Comparison of ENCODE assay signal across 17 cellular contexts in the genomic region with DNA sequence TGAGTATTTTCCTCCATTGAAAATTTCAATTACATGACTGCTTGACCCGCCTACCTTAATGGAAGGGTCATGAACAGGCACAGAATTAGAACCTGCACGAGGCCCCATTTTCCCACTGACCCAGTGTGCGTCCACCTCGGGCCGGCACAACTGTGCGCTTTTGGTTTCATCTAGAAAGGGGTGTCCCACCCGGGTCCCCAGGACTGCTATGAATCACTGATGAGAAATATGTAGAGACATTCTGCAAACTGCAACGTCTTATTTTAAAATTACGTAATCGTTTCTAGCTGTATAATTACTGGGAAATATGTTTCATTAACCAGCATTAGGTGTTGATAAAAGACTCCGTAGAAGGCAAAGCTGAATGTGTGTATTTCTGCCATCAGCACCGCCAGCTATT.
A peak's percentile ranks its signal among the peaks of the same experiment; 100 is the strongest.
DNase-seq lines count a peak whose midpoint lies in the region; ATAC-seq and TF ChIP-seq lines count a peak whose summit lies in the region.
"Had no signal": no experiment of that assay in that cellular context is flagged by ENCODE, and none has a peak within 500 bp of the region (broad histone marks: within the 10 kb centered on the region; RNA-seq: fewer than 3 reads in every experiment).

No MANE protein-coding gene starts in this region.

- H4K8ac ChIP-seq in mesenchymal stem cell (ENCODE audit: low read length) = no peak overlapping the region

- no peak overlapping the region for H3K27ac Mint-ChIP-seq in endodermal cell
- H3K27ac Mint-ChIP-seq: CD4-positive, alpha-beta memory T cell; HFFc6 had no signal

- no peak overlapping the region for H3K4me3 ChIP-seq in endodermal cell (ENCODE audit: low read length)
- no peak overlapping the region for H3K4me3 ChIP-seq in osteoblast (ENCODE audit: insufficient read depth, low read length)
- no peak overlapping the region for H3K4me3 ChIP-seq in mesenchymal stem cell (ENCODE audit: insufficient read depth in 1 of 2, low read depth in 1 of 2, low read length in 2 of 2)
- H3K4me3 ChIP-seq: HAP-1 had no signal

- H3K4me1 ChIP-seq in endodermal cell (ENCODE audit: control insufficient read depth, insufficient read depth, low read length) (no peaks in the 10 kb centered on the region), osteoblast (ENCODE audit: insufficient read depth, low read length) (no peaks in the 10 kb centered on the region), mesenchymal stem cell (ENCODE audit: control insufficient read depth, insufficient read depth, low read depth, low read length) (no peaks in the 10 kb centered on the region)
- H3K4me1 ChIP-seq: HAP-1 had no signal

- H4K20me1 ChIP-seq in osteoblast (ENCODE audit: insufficient read depth, low read length) = no peaks in the 10 kb centered on the region

- H2AK5ac ChIP-seq in mesenchymal stem cell (ENCODE audit: low read length, severe bottlenecking) = no peak overlapping the region

- H2AFZ ChIP-seq in osteoblast (ENCODE audit: low read length) = no peak overlapping the region
- no peak overlapping the region for H2AFZ ChIP-seq in mesenchymal stem cell (ENCODE audit: low read depth, low read length)

- H4K91ac ChIP-seq in mesenchymal stem cell (ENCODE audit: low read length) = no peak overlapping the region

- no peak overlapping the region for H3K4ac ChIP-seq in mesenchymal stem cell (ENCODE audit: low read depth in 1 of 2, low read length in 2 of 2)

- H3K9me3 Mint-ChIP-seq in endodermal cell = no peaks in the 10 kb centered on the region

- H3K27ac ChIP-seq in endodermal cell (ENCODE audit: low read depth, low read length) (no peak overlapping the region), osteoblast (ENCODE audit: low read depth, low read length) (no peak overlapping the region), mesenchymal stem cell (ENCODE audit: low read length, poor library complexity, severe bottlenecking) (no peak overlapping the region)

- H3K4me2 ChIP-seq in osteoblast (ENCODE audit: insufficient read depth, low read length) = no peak overlapping the region
- H3K4me2 ChIP-seq in mesenchymal stem cell (ENCODE audit: low read length, poor library complexity, severe bottlenecking) = no peak overlapping the region

- H3K4me1 Mint-ChIP-seq in endodermal cell = peaks cover 9% of the 10 kb centered on the region

- 81 to 85% methylated on average over 12 of the region's 12 CpGs for WGBS in endodermal cell (ENCODE audit: insufficient coverage in 1 of 2, insufficient read length in 1 of 2), 2 experiments
- WGBS in mesenchymal stem cell = 81% methylated on average over 11 of the region's 12 CpGs

- no peak for ATAC-seq in Right ventricle myocardium inferior
- ATAC-seq in GM19395 (IDR thresholded peaks at IDR 0.05; ENCODE audit: unreplicated experiment) = no peak

- H3K9me3 ChIP-seq in endodermal cell (ENCODE audit: control insufficient read depth, low read length) (peaks cover 76% of the 10 kb centered on the region), osteoblast (ENCODE audit: low read depth, low read length) (peaks cover 4% of the 10 kb centered on the region), mesenchymal stem cell (ENCODE audit: control insufficient read depth, low read length) (peaks cover 8% of the 10 kb centered on the region)
- H3K9me3 ChIP-seq: HAP-1 had no signal

- H3K79me1 ChIP-seq in mesenchymal stem cell (replicated peaks; ENCODE audit: low read length, poor library complexity, severe bottlenecking) = no peaks in the 10 kb centered on the region

- no peak overlapping the region for H3K9ac ChIP-seq in endodermal cell (ENCODE audit: extremely low read depth, low read length, poor library complexity, severe bottlenecking)
- no peak overlapping the region for H3K9ac ChIP-seq in mesenchymal stem cell (ENCODE audit: low read length)

- no peak overlapping the region for H3K14ac ChIP-seq in mesenchymal stem cell (ENCODE audit: low read length in 2 of 2)

- no peaks in the 10 kb centered on the region for H3K79me2 ChIP-seq in osteoblast (ENCODE audit: insufficient read depth, low read length)

- no peak overlapping the region for H2BK5ac ChIP-seq in mesenchymal stem cell (ENCODE audit: low read depth, low read length, poor library complexity, severe bottlenecking)

- no peak overlapping the region for H2BK15ac ChIP-seq in mesenchymal stem cell (ENCODE audit: low read depth, poor library complexity, severe bottlenecking)

- peaks cover 6% of the 10 kb centered on the region for H3K27me3 Mint-ChIP-seq in endodermal cell (ENCODE audit: insufficient read depth)

- H2BK12ac ChIP-seq in mesenchymal stem cell (ENCODE audit: low read length in 2 of 2) = no peak overlapping the region

- no peaks in the 10 kb centered on the region for H3K36me3 ChIP-seq in endodermal cell (ENCODE audit: control insufficient read depth, insufficient read depth, low read length)
- H3K36me3 ChIP-seq in osteoblast (ENCODE audit: insufficient read depth, low read length) = no peaks in the 10 kb centered on the region
- H3K36me3 ChIP-seq in mesenchymal stem cell (ENCODE audit: control insufficient read depth in 1 of 2, insufficient read depth in 2 of 2, low read depth in 1 of 2, low read length in 2 of 2) = no peaks in the 10 kb centered on the region
- H3K36me3 ChIP-seq: HAP-1 had no signal

- H3K27me3 ChIP-seq in endodermal cell (ENCODE audit: control insufficient read depth, insufficient read depth, low read length, poor library complexity, severe bottlenecking) = no peaks in the 10 kb centered on the region
- H3K27me3 ChIP-seq in osteoblast (ENCODE audit: insufficient read depth, low read length) = no peaks in the 10 kb centered on the region
- H3K27me3 ChIP-seq in mesenchymal stem cell (ENCODE audit: control insufficient read depth in 1 of 2, insufficient read depth in 1 of 2, low read length in 2 of 2) = no peaks in the 10 kb centered on the region

- no peak overlapping the region for H3K4me3 Mint-ChIP-seq in endodermal cell
- H3K4me3 Mint-ChIP-seq: CD4-positive, alpha-beta memory T cell; HFFc6 had no signal

- TF ChIP-seq CTCF in endodermal cell (conservative IDR thresholded peaks at IDR 0.05) = no peak
- TF ChIP-seq CTCF in osteoblast (IDR thresholded peaks at IDR 0.05; ENCODE audit: extremely low read depth, low read depth, low read length) = no peak

- H2BK120ac ChIP-seq in mesenchymal stem cell (ENCODE audit: low read depth, low read length) = no peak overlapping the region

- peak; percentile 19 for DNase-seq in cardiac septum (ENCODE audit: low spot score)
- DNase-seq in Right ventricle myocardium inferior (ENCODE audit: missing footprints) = no peak
- peak; percentile 16 for DNase-seq in endodermal cell
- DNase-seq in mesenteric fat pad (ENCODE audit: low spot score) = peak; percentile 45
- DNase-seq in osteoblast (ENCODE audit: insufficient read length, low spot score, missing footprints) = peak; percentile 29
- no peak for DNase-seq in NCI-H1417 (lab: John Stamatoyannopoulos, UW)
- no peak for DNase-seq in mesenchymal stem cell
- DNase-seq: C1 segment of cervical spinal cord; Calu3; CD4-positive, alpha-beta memory T cell; COR-L47; DMS53; GF-D8; GOT3; HFFc6 had no signal

- intact Hi-C loops in cardiac septum (cut with DNase I) = no loop called here
- intact Hi-C loops in Right ventricle myocardium inferior (cut with DNase I) = no loop called here

- no peaks in the 10 kb centered on the region for H3K36me3 Mint-ChIP-seq in endodermal cell (ENCODE audit: low read depth)
- H3K36me3 Mint-ChIP-seq: CD4-positive, alpha-beta memory T cell had no signal

- no peak overlapping the region for H3K18ac ChIP-seq in mesenchymal stem cell (ENCODE audit: low read depth in 1 of 2, low read length in 2 of 2)

- no peak overlapping the region for H3K23ac ChIP-seq in mesenchymal stem cell (ENCODE audit: low read length in 2 of 2)

Comparison
In these comparisons a context has a peak if more than half of its experiments do, and no peak if none do; other contexts are left out.
1. DNase-seq: peak in cardiac septum (single experiment), endodermal cell (single experiment), mesenteric fat pad (single experiment) and osteoblast (single experiment); none in Right ventricle myocardium inferior (single experiment), NCI-H1417 (0 of 3) and mesenchymal stem cell (single experiment).